19 cellular contexts compared by ENCODE assay signal in the genomic region with DNA sequence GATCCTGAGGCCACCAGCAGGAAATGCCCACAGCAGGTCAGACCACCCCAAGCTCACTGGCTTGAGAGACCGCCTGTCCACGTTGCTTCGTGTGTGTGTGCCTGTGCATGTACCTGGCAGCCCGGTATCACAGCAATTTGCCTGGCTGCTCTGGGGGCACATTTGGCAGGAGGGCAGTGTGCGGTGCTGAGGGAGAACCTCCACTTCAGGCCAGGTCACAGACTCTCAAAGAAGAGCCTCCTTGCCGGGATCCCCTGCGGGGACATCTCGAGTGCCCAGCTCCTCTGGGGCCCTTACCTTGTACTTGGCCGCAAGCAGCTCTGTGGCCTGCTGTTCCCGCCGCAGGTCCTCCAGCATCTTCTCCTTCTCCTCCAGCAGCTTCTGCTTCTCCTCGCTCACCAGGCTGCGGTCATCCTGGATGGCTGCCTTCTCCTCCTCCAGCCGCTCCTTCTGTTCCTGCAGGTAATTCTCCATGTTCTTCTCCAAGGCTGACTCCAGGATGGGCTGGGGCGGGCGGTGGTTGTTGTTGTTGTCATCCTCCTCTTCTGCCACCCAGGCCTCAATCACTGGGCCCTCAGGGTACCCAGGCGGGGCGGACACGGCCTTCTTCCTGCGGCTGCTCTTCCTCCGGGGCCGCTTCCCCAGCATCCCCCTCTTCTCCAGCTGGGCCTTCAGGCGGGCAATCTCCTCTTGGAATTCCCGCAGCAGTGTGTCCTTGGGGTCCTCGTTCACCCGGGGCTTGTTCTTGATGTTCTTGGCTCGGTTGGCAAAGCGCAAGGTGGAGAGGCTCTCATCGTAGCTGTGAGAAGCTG. TPM values are rescaled to one million over a fixed set of nuclear protein-coding genes. Genes with fewer than 3 reads are reported as not detected.
DNase-seq lines count a peak whose midpoint lies in the region; ATAC-seq and TF ChIP-seq lines count a peak whose summit lies in the region.
"Had no signal": no experiment of that assay in that cellular context is flagged by ENCODE, and none has a peak within 500 bp of the region (broad histone marks: within the 10 kb centered on the region; RNA-seq: fewer than 3 reads in every experiment).

No MANE protein-coding gene starts in this region.

- no peaks in the 10 kb centered on the region for H3K27me3 ChIP-seq in A673 (replicated peaks; ENCODE audit: insufficient read depth, low read depth, low read length, poor library complexity)
- H3K27me3 ChIP-seq in endodermal cell (ENCODE audit: control insufficient read depth, insufficient read depth, low read length, poor library complexity, severe bottlenecking), result no peaks in the 10 kb centered on the region
- H3K27me3 ChIP-seq in neuronal stem cell (ENCODE audit: control insufficient read depth in 3 of 3, insufficient read depth in 3 of 3, low read depth in 1 of 3, low read length in 3 of 3), result peaks cover 0 to 5% (median 0%) of the 10 kb centered on the region in 3 experiments
- H3K27me3 ChIP-seq: upper lobe of left lung had no signal

- no peak overlapping the region for H4K91ac ChIP-seq in neuronal stem cell (ENCODE audit: low read depth, low read length, poor library complexity)

- H3K27ac ChIP-seq in A673 (ENCODE audit: low read depth, low read length, poor library complexity, severe bottlenecking) (no peak overlapping the region), endodermal cell (ENCODE audit: low read depth, low read length) (no peak overlapping the region), neuronal stem cell (replicated peaks; ENCODE audit: low read length) (no peak overlapping the region)
- H3K27ac ChIP-seq: left ventricle myocardium inferior, upper lobe of left lung had no signal

- H3K36me3 ChIP-seq in A673 (ENCODE audit: insufficient read depth, low read length, poor library complexity, severe bottlenecking) (peaks cover 5% of the 10 kb centered on the region), endodermal cell (ENCODE audit: control insufficient read depth, insufficient read depth, low read length) (peaks cover 13% of the 10 kb centered on the region), neuronal stem cell (replicated peaks in 1 of 2; ENCODE audit: control insufficient read depth in 2 of 2, insufficient read depth in 2 of 2, low read length in 2 of 2) (peaks cover 2 to 41% of the 10 kb centered on the region in 2 donors)
- H3K36me3 ChIP-seq: left ventricle myocardium inferior, upper lobe of left lung had no signal

- H3K4me1 Mint-ChIP-seq in IgD-negative memory B cell (peaks cover 0 to 10% (median 5%) of the 10 kb centered on the region in 3 donors), endodermal cell (peaks cover 50% of the 10 kb centered on the region)
- peaks cover 21% of the 10 kb centered on the region for H3K4me1 Mint-ChIP-seq in activated naive CD4-positive, alpha-beta T cell treated with anti-CD3 and anti-CD28 coated beads, Interleukin-2, amount 10 ng/mL, durations not matched to agents 7 days and 5 days

- no peak overlapping the region for H3K23ac ChIP-seq in neuronal stem cell (ENCODE audit: low read depth, low read length, poor library complexity)

- CTCF ChIA-PET in A673 (lab: Charles Lee) (no interaction called here), GM10248 (lab: Yijun Ruan, JAX) (interaction anchor here (2.0 to 4.2 kb wide), 2 partner anchors 11 to 30 kb away, joined by 6 to 33 read pairs; no protein-coding TSS in a partner anchor)
- CTCF ChIA-PET in activated naive CD4-positive, alpha-beta T cell treated with anti-CD3 and anti-CD28 coated beads, Interleukin-2, amount 10 ng/mL, durations not matched to agents 7 days and 5 days (lab: Charles Lee), result interaction anchor here (1.1 to 2.3 kb wide), 3 partner anchors 11 to 351 kb away, joined by 3 to 6 read pairs (median 4); no protein-coding TSS in a partner anchor

- no TSS peak for BruUV-seq in A673 (replicated peaks; lab: Mats Ljungman, UMichigan)

- H3K4me3 Mint-ChIP-seq in IgD-negative memory B cell, result peak overlapping the region in 3 of 4 donors; percentile 12 to 86 (median 56)
- peak overlapping the region; percentile 66 for H3K4me3 Mint-ChIP-seq in endodermal cell
- no peak overlapping the region for H3K4me3 Mint-ChIP-seq in activated naive CD4-positive, alpha-beta T cell treated with anti-CD3 and anti-CD28 coated beads, Interleukin-2, amount 10 ng/mL, durations not matched to agents 7 days and 5 days

- no peak overlapping the region for H2BK120ac ChIP-seq in neuronal stem cell (ENCODE audit: low read depth, low read length)

- no peak overlapping the region for H3K4me2 ChIP-seq in neuronal stem cell (ENCODE audit: insufficient read depth, low read length, poor library complexity, severe bottlenecking)

- H3K4ac ChIP-seq in neuronal stem cell (ENCODE audit: low read length), result no peak overlapping the region

- H3K4me1 ChIP-seq in A673 (ENCODE audit: insufficient read depth, low read length, poor library complexity, severe bottlenecking), result peaks cover 42% of the 10 kb centered on the region
- peaks cover 25% of the 10 kb centered on the region for H3K4me1 ChIP-seq in endodermal cell (ENCODE audit: control insufficient read depth, insufficient read depth, low read length)
- peaks cover 28 to 36% of the 10 kb centered on the region in 2 donors for H3K4me1 ChIP-seq in neuronal stem cell (ENCODE audit: control insufficient read depth in 2 of 2, insufficient read depth in 1 of 2, low read depth in 1 of 2, low read length in 2 of 2)

- no peaks in the 10 kb centered on the region for H3K27me3 Mint-ChIP-seq in IgD-negative memory B cell
- H3K27me3 Mint-ChIP-seq in endodermal cell (ENCODE audit: insufficient read depth), result no peaks in the 10 kb centered on the region
- H3K27me3 Mint-ChIP-seq in activated naive CD4-positive, alpha-beta T cell treated with anti-CD3 and anti-CD28 coated beads, Interleukin-2, amount 10 ng/mL, durations not matched to agents 7 days and 5 days, result peaks cover 14% of the 10 kb centered on the region
- H3K27me3 Mint-ChIP-seq: activated naive CD4-positive, alpha-beta T cell treated with anti-CD3 and anti-CD28 coated beads, Interleukin-2, amount 50 U/mL, for 24 hours had no signal

- H3K9me3 ChIP-seq in A673 (ENCODE audit: low read depth, low read length, poor library complexity, severe bottlenecking) (no peaks in the 10 kb centered on the region), endodermal cell (ENCODE audit: control insufficient read depth, low read length) (no peaks in the 10 kb centered on the region), neuronal stem cell (replicated peaks in 1 of 2; ENCODE audit: control insufficient read depth in 2 of 2, insufficient read depth in 1 of 2, low read depth in 1 of 2, low read length in 2 of 2) (no peaks in the 10 kb centered on the region)
- H3K9me3 ChIP-seq: left ventricle myocardium inferior, upper lobe of left lung had no signal

- H3K4me3 ChIP-seq in A673 (ENCODE audit: low read depth, low read length, poor library complexity, severe bottlenecking) (peak overlapping the region; percentile 14), endodermal cell (ENCODE audit: low read length) (peak overlapping the region; percentile 67), neuronal stem cell (ENCODE audit: low read length in 2 of 2) (peak overlapping the region in 1 of 2 donors; percentile 19)
- H3K4me3 ChIP-seq: upper lobe of left lung had no signal

- H3K27ac Mint-ChIP-seq in IgD-negative memory B cell (no peak overlapping the region), endodermal cell (no peak overlapping the region)
- no peak overlapping the region for H3K27ac Mint-ChIP-seq in activated naive CD4-positive, alpha-beta T cell treated with anti-CD3 and anti-CD28 coated beads, Interleukin-2, amount 10 ng/mL, durations not matched to agents 7 days and 5 days
- H3K27ac Mint-ChIP-seq: activated naive CD4-positive, alpha-beta T cell treated with anti-CD3 and anti-CD28 coated beads, Interleukin-2, amount 50 U/mL, for 24 hours; CD8-positive, alpha-beta T cell had no signal

- peaks cover 1% of the 10 kb centered on the region for H3K36me3 Mint-ChIP-seq in IgD-negative memory B cell
- H3K36me3 Mint-ChIP-seq in endodermal cell (ENCODE audit: low read depth), result peaks cover 21% of the 10 kb centered on the region
- H3K36me3 Mint-ChIP-seq in activated naive CD4-positive, alpha-beta T cell treated with anti-CD3 and anti-CD28 coated beads, Interleukin-2, amount 10 ng/mL, durations not matched to agents 7 days and 5 days, result no peaks in the 10 kb centered on the region
- H3K36me3 Mint-ChIP-seq: activated naive CD4-positive, alpha-beta T cell treated with anti-CD3 and anti-CD28 coated beads, Interleukin-2, amount 50 U/mL, for 24 hours; CD8-positive, alpha-beta T cell had no signal

- H2AFZ ChIP-seq in neuronal stem cell (ENCODE audit: low read length), result no peak overlapping the region

- WGBS in endodermal cell (ENCODE audit: insufficient coverage in 1 of 2, insufficient read length in 1 of 2), 2 experiments, result 95% methylated on average over 24 to 29 of the region's 29 CpGs
- no CpG with 5 or more reads among the region's 29 CpGs for WGBS in neuronal stem cell (ENCODE audit: extremely low coverage in 2 of 2, insufficient read length in 2 of 2, insufficient replicate concordance in 1 of 2), 2 donors

- no peak overlapping the region for H2BK15ac ChIP-seq in neuronal stem cell (ENCODE audit: low read length)

- no peak for DNase-seq in A673 (ENCODE audit: low spot score)
- DNase-seq in endodermal cell, result no peak
- no peak for DNase-seq in neuronal stem cell (ENCODE audit: low spot score)
- no peak for DNase-seq in GM10248 (ENCODE audit: extremely low spot score)
- DNase-seq in activated naive CD4-positive, alpha-beta T cell treated with anti-CD3 and anti-CD28 coated beads, Interleukin-2, amount 10 ng/mL, durations not matched to agents 7 days and 5 days, result no peak
- no peak for DNase-seq in NCI-H526 (lab: John Stamatoyannopoulos, UW)
- DNase-seq: activated CD4-positive, CD25-positive, alpha-beta regulatory T cell treated with anti-CD3 and anti-CD28 coated beads, Interleukin-2, amount 50 U/mL, for 72 hours; anterior cingulate cortex; CD8-positive, alpha-beta T cell; DMS153; Kasumi-1; left ventricle myocardium inferior; NCI-H1048; NCI-H187; NCI-H748 treated with DMSO at 0.1 percent for 48 hours had no signal

- H3K79me1 ChIP-seq in neuronal stem cell (ENCODE audit: low read depth, low read length), result peaks cover 11% of the 10 kb centered on the region

- H2BK12ac ChIP-seq in neuronal stem cell (ENCODE audit: low read length), result no peak overlapping the region

- H2BK5ac ChIP-seq in neuronal stem cell (ENCODE audit: low read length), result no peak overlapping the region

- ATAC-seq in HG03378 (IDR thresholded peaks at IDR 0.05; ENCODE audit: unreplicated experiment), result no peak
- ATAC-seq: CD8-positive, alpha-beta T cell had no signal

- peak overlapping the region; percentile 82 for H2AK5ac ChIP-seq in neuronal stem cell (ENCODE audit: low read depth, low read length)

- H3K14ac ChIP-seq in neuronal stem cell (ENCODE audit: low read length), result no peak overlapping the region

- peaks cover 0 to 1% (median 0%) of the 10 kb centered on the region in 3 donors for H3K9me3 Mint-ChIP-seq in IgD-negative memory B cell
- no peaks in the 10 kb centered on the region for H3K9me3 Mint-ChIP-seq in endodermal cell
- H3K9me3 Mint-ChIP-seq in activated naive CD4-positive, alpha-beta T cell treated with anti-CD3 and anti-CD28 coated beads, Interleukin-2, amount 10 ng/mL, durations not matched to agents 7 days and 5 days, result no peaks in the 10 kb centered on the region
- H3K9me3 Mint-ChIP-seq: activated naive CD4-positive, alpha-beta T cell treated with anti-CD3 and anti-CD28 coated beads, Interleukin-2, amount 50 U/mL, for 24 hours; CD8-positive, alpha-beta T cell had no signal

- POLR2A ChIA-PET in A673 (lab: Charles Lee; ENCODE audit: low non-redundant PET), result no interaction called here
- POLR2A ChIA-PET in GM10248 (lab: Yijun Ruan, JAX), result no interaction called here

- no peak overlapping the region for H4K8ac ChIP-seq in neuronal stem cell (ENCODE audit: low read depth, low read length)

- no peak for TF ChIP-seq CTCF in A673 (conservative IDR thresholded peaks at IDR 0.05; ENCODE audit: low read depth, low read length)
- no peak for TF ChIP-seq CTCF in endodermal cell (conservative IDR thresholded peaks at IDR 0.05)
- TF ChIP-seq CTCF in GM10248 (IDR thresholded peaks at IDR 0.05; ENCODE audit: control extremely low read depth, extremely low read depth, low read depth, missing control alignments), result no peak

- no peak overlapping the region for H3K18ac ChIP-seq in neuronal stem cell (ENCODE audit: low read length)

- H3K9ac ChIP-seq in endodermal cell (ENCODE audit: extremely low read depth, low read length, poor library complexity, severe bottlenecking), result no peak overlapping the region
- no peak overlapping the region for H3K9ac ChIP-seq in neuronal stem cell (ENCODE audit: low read depth, low read length, poor library complexity)

- intact Hi-C loops in A673 (cut with micrococcal nuclease; ENCODE audit: unreplicated experiment), result no loop called here

RNA-seq across cellular contexts. Expression of a gene that starts 2.0 kb away (rescaled TPM):
- total RNA-seq in A673 (2021) (39.5 and 46.2 TPM in 2 replicates), endodermal cell (10 to 100 TPM; 42.9 to 51.4 TPM)
- polyA plus RNA-seq in IgD-negative memory B cell, result 0.31 TPM
- polyA plus RNA-seq in endodermal cell (2013, experiment 1 of 2), result 47.4 TPM
- polyA plus RNA-seq in endodermal cell (2013, experiment 2 of 2), result 43.6 TPM
- 24.5 TPM for polyA plus RNA-seq in neuronal stem cell (2013, experiment 1 of 2)
- 25.7 TPM for polyA plus RNA-seq in neuronal stem cell (2013, experiment 2 of 2)

RNA-seq across cellular contexts. Expression of a gene that starts 53.6 kb away (rescaled TPM):
- total RNA-seq in A673 (2021) (135 and 140 TPM in 2 replicates), endodermal cell (100 to 1,000 TPM; 115 to 121 TPM)
- polyA plus RNA-seq in IgD-negative memory B cell, result 86.1 TPM
- polyA plus RNA-seq in endodermal cell (2013, experiment 1 of 2), result 102 TPM
- polyA plus RNA-seq in endodermal cell (2013, experiment 2 of 2), result 95.8 TPM
- polyA plus RNA-seq in neuronal stem cell (2013, experiment 1 of 2), result 98.8 TPM
- polyA plus RNA-seq in neuronal stem cell (2013, experiment 2 of 2), result 97.0 TPM
